ENCODE assay signal across 14 cellular contexts in genomic region chr9:534886-535285, GRCh38. TPM values are rescaled to one million over a fixed set of nuclear protein-coding genes. Genes with fewer than 3 reads are reported as not detected.
DNase-seq lines count a peak whose midpoint lies in the region; ATAC-seq, FAIRE-seq and TF ChIP-seq lines count a peak whose summit lies in the region.
"Had no signal": no experiment of that assay in that cellular context is flagged by ENCODE, and none has a peak within 500 bp of the region (broad histone marks: within the 10 kb centered on the region; RNA-seq: fewer than 3 reads in every experiment).

No MANE protein-coding gene starts in this region.

- ATAC-seq in GM18517 (IDR thresholded peaks at IDR 0.05; ENCODE audit: unreplicated experiment) = no peak

- peaks cover 13% of the 10 kb centered on the region for H3K9me1 ChIP-seq in keratinocyte (ENCODE audit: control insufficient read depth, extremely low read depth, insufficient read depth, low read length)

- H3K4me1 Mint-ChIP-seq in activated naive CD4-positive, alpha-beta T cell treated with anti-CD3 and anti-CD28 coated beads for 36 hours (ENCODE audit: low read depth) = peaks cover 66% of the 10 kb centered on the region
- H3K4me1 Mint-ChIP-seq: central memory CD8-positive, alpha-beta T cell had no signal

- FAIRE-seq in keratinocyte (lab: Jason Lieb, UNC) = peak; percentile 87

- no peak overlapping the region for H3K4me3 ChIP-seq in keratinocyte (ENCODE audit: control insufficient read depth in 2 of 3, extremely low read depth in 1 of 3, insufficient read depth in 2 of 3, low read depth in 1 of 3, low read length in 3 of 3)
- H3K4me3 ChIP-seq in testis = no peak overlapping the region

- no peak for TF ChIP-seq CTCF in keratinocyte (optimal IDR thresholded peaks at IDR 0.05 in 1 of 3, IDR thresholded peaks at IDR 0.05 in 1 of 3, conservative IDR thresholded peaks at IDR 0.05 in 1 of 3; ENCODE audit: extremely low read depth in 1 of 3, insufficient read depth in 2 of 3, low read length in 3 of 3)
- no peak for TF ChIP-seq CTCF in testis (IDR thresholded peaks at IDR 0.05)

- peak overlapping the region; percentile 54 for H3K4me2 ChIP-seq in keratinocyte (ENCODE audit: control insufficient read depth, extremely low read depth, insufficient read depth, low read depth, low read length)

- DNase-seq in NCI-H226 (peak; percentile 27), cerebellar cortex (ENCODE audit: low spot score) (peak; percentile 15), keratinocyte (ENCODE audit: low read depth, low spot score) (no peak), testis (peak; percentile 74), SKM-1 (lab: John Stamatoyannopoulos, UW; ENCODE audit: unreplicated experiment) (no peak)
- no peak for DNase-seq in activated CD4-positive, alpha-beta T cell treated with anti-CD3 and anti-CD28 coated beads for 48 hours
- no peak for DNase-seq in activated naive CD4-positive, alpha-beta T cell treated with anti-CD3 and anti-CD28 coated beads for 36 hours
- DNase-seq: activated CD4-positive, CD25-positive, alpha-beta regulatory T cell treated with anti-CD3 and anti-CD28 coated beads, Interleukin-2, amount 50 U/mL, for 72 hours; CD4-positive, CD25-positive, alpha-beta regulatory T cell; NCI-H1417; NCI-H774 had no signal

- WGBS in testis, 2 donors = 61 to 81% methylated on average over 4 of the region's 4 CpGs

- TF ChIP-seq POLR2A in testis (IDR thresholded peaks at IDR 0.05) = no peak

- no peaks in the 10 kb centered on the region for H3K9me3 ChIP-seq in keratinocyte (ENCODE audit: control insufficient read depth, low read depth, low read length)
- no peaks in the 10 kb centered on the region for H3K9me3 ChIP-seq in testis

- H3K4me1 ChIP-seq in keratinocyte (ENCODE audit: control insufficient read depth, extremely low read depth, insufficient read depth, low read length) (peaks cover 42% of the 10 kb centered on the region), testis (no peaks in the 10 kb centered on the region)

- no peak overlapping the region for H3K9ac ChIP-seq in keratinocyte (ENCODE audit: control insufficient read depth, extremely low read depth, insufficient read depth, low read length)

- H3K27ac Mint-ChIP-seq in activated naive CD4-positive, alpha-beta T cell treated with anti-CD3 and anti-CD28 coated beads for 36 hours = no peak overlapping the region
- H3K27ac Mint-ChIP-seq: activated T-helper 2 cell treated with anti-CD3 and anti-CD28 coated beads, Interferon-gamma antibody, Interleukin-2, Interleukin-4, amounts not matched to agents 10 μg/mL and 5 μg/mL and 100 μg/mL, durations not matched to agents 14 hours and 24 hours and 36 hours had no signal

- dilution Hi-C loops in keratinocyte (cut with MboI; ENCODE audit: extremely low pct_ligation_motif_present, low sequenced_read_pairs) = no loop called here

- H3K27ac ChIP-seq in keratinocyte (ENCODE audit: control insufficient read depth, insufficient read depth, low read length) (peak overlapping the region; percentile 31), testis (peak overlapping the region; percentile 26 to 58)

- CTCF ChIA-PET in activated naive CD4-positive, alpha-beta T cell treated with anti-CD3 and anti-CD28 coated beads for 36 hours (lab: Charles Lee) = no interaction called here

- peaks cover 80% of the 10 kb centered on the region for H3K79me2 ChIP-seq in keratinocyte (ENCODE audit: control insufficient read depth, insufficient read depth, low read length)

- no peaks in the 10 kb centered on the region for H4K20me1 ChIP-seq in keratinocyte (ENCODE audit: control insufficient read depth, extremely low read depth, insufficient read depth, low read length)

- peaks cover 5% of the 10 kb centered on the region for H3K36me3 Mint-ChIP-seq in activated naive CD4-positive, alpha-beta T cell treated with anti-CD3 and anti-CD28 coated beads for 36 hours (ENCODE audit: low read depth)

- H3K9me3 Mint-ChIP-seq in activated naive CD4-positive, alpha-beta T cell treated with anti-CD3 and anti-CD28 coated beads for 36 hours = peaks cover under 1% of the 10 kb centered on the region
- H3K9me3 Mint-ChIP-seq: activated T-helper 2 cell treated with anti-CD3 and anti-CD28 coated beads, Interferon-gamma antibody, Interleukin-2, Interleukin-4, amounts not matched to agents 10 μg/mL and 5 μg/mL and 100 μg/mL, durations not matched to agents 14 hours and 24 hours and 36 hours; central memory CD8-positive, alpha-beta T cell had no signal

- no peaks in the 10 kb centered on the region for H3K27me3 Mint-ChIP-seq in activated naive CD4-positive, alpha-beta T cell treated with anti-CD3 and anti-CD28 coated beads for 36 hours (ENCODE audit: low read depth)
- H3K27me3 Mint-ChIP-seq: CD4-positive, CD25-positive, alpha-beta regulatory T cell had no signal

- no peaks in the 10 kb centered on the region for H3K27me3 ChIP-seq in keratinocyte (ENCODE audit: control insufficient read depth, extremely low read depth, insufficient read depth, low read length)
- H3K27me3 ChIP-seq in testis = no peaks in the 10 kb centered on the region

- H3K4me3 Mint-ChIP-seq in activated naive CD4-positive, alpha-beta T cell treated with anti-CD3 and anti-CD28 coated beads for 36 hours = no peak overlapping the region
- H3K4me3 Mint-ChIP-seq: CD4-positive, CD25-positive, alpha-beta regulatory T cell; central memory CD8-positive, alpha-beta T cell had no signal

- no peak overlapping the region for H2AFZ ChIP-seq in keratinocyte (ENCODE audit: control insufficient read depth, low read length)

- intact Hi-C loops in testis (cut with DNase I; ENCODE audit: low total_unique reads) = no loop called here
- intact Hi-C loops in activated naive CD4-positive, alpha-beta T cell treated with anti-CD3 and anti-CD28 coated beads for 36 hours (cut with micrococcal nuclease) = no loop called here

- peaks cover 0 to 9% of the 10 kb centered on the region in 2 experiments for H3K36me3 ChIP-seq in keratinocyte (ENCODE audit: control insufficient read depth in 2 of 2, extremely low read depth in 1 of 2, insufficient read depth in 2 of 2, low read length in 2 of 2)
- no peaks in the 10 kb centered on the region for H3K36me3 ChIP-seq in testis (ENCODE audit: low read depth, missing control alignments)

RNA-seq across cellular contexts. Expression of gene KANK1, which starts 30.4 kb away (rescaled TPM):
- polyA plus RNA-seq in keratinocyte (89.6 to 114 TPM (median 91.1 TPM) in 3 replicates), testis (ENCODE audit: insufficient read depth, low read depth, low replicate concordance) (40.3 TPM)
- 49.9 TPM for polyA plus RNA-seq in keratinocyte (2011; ENCODE audit: low read depth)
- polyA plus RNA-seq in keratinocyte (2011; cell fraction: cytosol; rRNA removed) = 52.4 and 67.0 TPM in 2 replicates
- polyA plus RNA-seq in keratinocyte (2011; cell fraction: nucleus; rRNA removed) = 196 and 207 TPM in 2 replicates
- 54.4 and 62.2 TPM in 2 replicates for polyA plus RNA-seq in keratinocyte (2012; ENCODE audit: low replicate concordance)
- polyA minus RNA-seq in keratinocyte = 103 to 196 TPM (median 173 TPM) in 3 replicates
- polyA minus RNA-seq in keratinocyte (2011; cell fraction: cytosol; rRNA and poly(A)+ RNA removed) = 91.5 TPM
- 138 and 206 TPM in 2 replicates for polyA minus RNA-seq in keratinocyte (2011; cell fraction: nucleus; rRNA and poly(A)+ RNA removed)
- total RNA-seq in testis = 10 to 100 TPM; 58.0 to 63.1 TPM
- 1 to 10 TPM; 8.4 to 8.7 TPM for total RNA-seq in activated naive CD4-positive, alpha-beta T cell treated with anti-CD3 and anti-CD28 coated beads for 36 hours

Comparison
In these comparisons a context has a peak if more than half of its experiments do, and no peak if none do; other contexts are left out.
1. DNase-seq: peak in NCI-H226 (single experiment), cerebellar cortex (single experiment) and testis (single experiment); none in keratinocyte (single experiment), SKM-1 (single experiment), activated CD4-positive, alpha-beta T cell treated with anti-CD3 and anti-CD28 coated beads for 48 hours (single experiment) and activated naive CD4-positive, alpha-beta T cell treated with anti-CD3 and anti-CD28 coated beads for 36 hours (single experiment).
2. RNA of gene KANK1, which starts 30.4 kb away (total RNA-seq): 58.0 to 63.1 TPM in testis; 8.4 to 8.7 TPM in activated naive CD4-positive, alpha-beta T cell treated with anti-CD3 and anti-CD28 coated beads for 36 hours; every median in the first group is over 4 times any median in the second.